ENCODE assay signal across 28 cellular contexts in genomic region chr5:75017971-75018370, GRCh38. TPM values are rescaled to one million over a fixed set of nuclear protein-coding genes. Genes with fewer than 3 reads are reported as not detected.
"Had no signal": no experiment of that assay in that cellular context is flagged by ENCODE, and none has a peak within 500 bp of the region (broad histone marks: within the 10 kb centered on the region; RNA-seq: fewer than 3 reads in every experiment).

No MANE protein-coding gene starts in this region.

- H3K36me3 ChIP-seq: left lung, lower lobe of right lung, ovary, right atrium auricular region, right lobe of liver, thyroid gland, transverse colon, upper lobe of left lung, vagina had no signal

- H3K27me3 ChIP-seq: left lung, ovary, right atrium auricular region, right lobe of liver, testis, thyroid gland, transverse colon, upper lobe of left lung, vagina had no signal

- H3K4me1 ChIP-seq: left lung, lower lobe of right lung, right atrium auricular region, thyroid gland, upper lobe of left lung, vagina had no signal

- H3K9me3 ChIP-seq: lower lobe of right lung, ovary, right lobe of liver, testis, thyroid gland, transverse colon, upper lobe of left lung, vagina had no signal

- H3K27ac ChIP-seq: left lung, lower lobe of right lung, ovary, right atrium auricular region, right lobe of liver, testis, thyroid gland, transverse colon, upper lobe of left lung, vagina had no signal

- ATAC-seq: left colon; left lung; lower lobe of right lung; naive thymus-derived CD4-positive, alpha-beta T cell; natural killer cell treated with Interleukin-12 subunit alpha and Interleukin-12 subunit beta and Interleukin-15 and Interleukin-18, amount 100 ng/mL, for 72 hours; right lobe of liver; stimulated activated memory B cell treated with anti-CD40 and anti-IgM and Interleukin-4, amounts not matched to agents 10 μg/mL and 1 μg/mL and 100 μg/mL, for 72 hours; stimulated activated naive CD8-positive, alpha-beta T cell treated with anti-CD3 and anti-CD28 coated beads, Interleukin-15, amount 100 ng/mL, for 72 hours had no signal

- H3K4me2 ChIP-seq: smooth muscle cell had no signal

- H3K4me3 ChIP-seq: left lung, lower lobe of right lung, ovary, right atrium auricular region, right lobe of liver, smooth muscle cell, testis, thyroid gland, transverse colon, upper lobe of left lung, vagina had no signal

- DNase-seq: hypothalamus; immature natural killer cell; kidney; left colon; left lung; lower lobe of right lung; mammary epithelial cell; mesenchymal stem cell; naive thymus-derived CD4-positive, alpha-beta T cell; ovary; right lobe of liver; stimulated activated CD4-positive, alpha-beta T cell treated with anti-CD3 and anti-CD28 coated beads, Interleukin-1b, Interleukin-23, amount 100 ng/mL, for 48 hours; stimulated activated CD4-positive, alpha-beta T cell treated with anti-CD3 and anti-CD28 coated beads, Interleukin-2, amount 100 ng/mL, for 48 hours; stimulated activated CD4-positive, alpha-beta T cell treated with anti-CD3 and anti-CD28 coated beads, Interleukin-4, amount 100 ng/mL, for 4 hours; stimulated activated CD8-positive, alpha-beta memory T cell treated with anti-CD3 and anti-CD28 coated beads, Interleukin-4, amount 100 ng/mL, for 48 hours; stimulated activated naive CD4-positive, alpha-beta T cell treated with Interleukin-2 at 50 U/mL for 16 hours; stimulated activated naive CD8-positive, alpha-beta T cell treated with anti-CD3 and anti-CD28 coated beads, Interleukin-15, amount 100 ng/mL, for 72 hours; substantia nigra; testis; thyroid gland; transverse colon; upper lobe of left lung had no signal

RNA-seq across cellular contexts. Expression of gene GCNT4, which starts 34.4 kb away (rescaled TPM):
- polyA plus RNA-seq: neural cell had no signal
